In genomic region chr10:83076443-83076842, GRCh38 we compare ENCODE assay signal across 19 cellular contexts.
DNase-seq lines count a peak whose midpoint lies in the region; ATAC-seq, FAIRE-seq and TF ChIP-seq lines count a peak whose summit lies in the region.
"Had no signal": no experiment of that assay in that cellular context is flagged by ENCODE, and none has a peak within 500 bp of the region (broad histone marks: within the 10 kb centered on the region; RNA-seq: fewer than 3 reads in every experiment).

No MANE protein-coding gene starts in this region.

- H3K27me3 ChIP-seq in astrocyte (ENCODE audit: insufficient read depth, low read length): no peaks in the 10 kb centered on the region
- H3K27me3 ChIP-seq: BLaER1 had no signal

- DNase-seq in A172 (ENCODE audit: low spot score): peak; percentile 47
- peak; percentile 5 for DNase-seq in AG08395 (ENCODE audit: low spot score)
- peak; percentile 20 for DNase-seq in HT1080 (ENCODE audit: low read depth)
- DNase-seq in astrocyte (ENCODE audit: low read depth): peak; percentile 27
- DNase-seq in SIG-M5 (lab: John Stamatoyannopoulos, UW): no peak
- no peak for DNase-seq in GM19238 (ENCODE audit: insufficient read length, low spot score)
- DNase-seq: AML-193; Calu3; CD8-positive, alpha-beta memory T cell; DMS153; GOT3; H9; IMR-90; KBM-7 had no signal

- no peaks in the 10 kb centered on the region for H3K4me1 Mint-ChIP-seq in astrocyte (ENCODE audit: low read depth, unreplicated experiment)
- H3K4me1 Mint-ChIP-seq: CD8-positive, alpha-beta memory T cell had no signal

- no peak for FAIRE-seq in astrocyte (lab: Jason Lieb, UNC)
- FAIRE-seq: GM12878, GM18507 had no signal

- H2AFZ ChIP-seq in astrocyte (ENCODE audit: low read depth, low read length): no peak overlapping the region

- H3K27me3 Mint-ChIP-seq in astrocyte (ENCODE audit: low read depth, unreplicated experiment): no peaks in the 10 kb centered on the region
- H3K27me3 Mint-ChIP-seq: CD8-positive, alpha-beta memory T cell had no signal

- H3K36me3 Mint-ChIP-seq in astrocyte (ENCODE audit: low read depth, unreplicated experiment): no peaks in the 10 kb centered on the region
- H3K36me3 Mint-ChIP-seq: CD8-positive, alpha-beta memory T cell had no signal

- no peaks in the 10 kb centered on the region for H3K9me3 Mint-ChIP-seq in astrocyte (ENCODE audit: unreplicated experiment)

- no peaks in the 10 kb centered on the region for H3K9me3 ChIP-seq in astrocyte (ENCODE audit: insufficient read depth, low read depth, low read length)
- H3K9me3 ChIP-seq: BLaER1 had no signal

- no peak for TF ChIP-seq CTCF in astrocyte (IDR thresholded peaks at IDR 0.05; ENCODE audit: insufficient read depth, low read depth, low read length)

- H3K27ac Mint-ChIP-seq in astrocyte (ENCODE audit: unreplicated experiment): no peak overlapping the region
- H3K27ac Mint-ChIP-seq: CD8-positive, alpha-beta memory T cell had no signal

- H3K9ac ChIP-seq in astrocyte (ENCODE audit: low read length): no peak overlapping the region
- H3K9ac ChIP-seq: BLaER1 had no signal

- H3K4me1 ChIP-seq in astrocyte (ENCODE audit: insufficient read depth, low read length): peaks cover 5% of the 10 kb centered on the region
- H3K4me1 ChIP-seq: BLaER1 had no signal

- H3K4me2 ChIP-seq in astrocyte (ENCODE audit: low read length): no peak overlapping the region
- H3K4me2 ChIP-seq: BLaER1 had no signal

- no peak overlapping the region for H3K4me3 Mint-ChIP-seq in astrocyte (ENCODE audit: unreplicated experiment)
- H3K4me3 Mint-ChIP-seq: CD8-positive, alpha-beta memory T cell; H9 had no signal

- H3K36me3 ChIP-seq in astrocyte (ENCODE audit: insufficient read depth, low read length): no peaks in the 10 kb centered on the region
- H3K36me3 ChIP-seq: BLaER1 had no signal

- H3K4me3 ChIP-seq in astrocyte (ENCODE audit: insufficient read depth, low read depth, low read length): no peak overlapping the region
- H3K4me3 ChIP-seq: BLaER1, GM12878 had no signal

- H3K79me2 ChIP-seq in astrocyte (ENCODE audit: insufficient read depth, low read length): no peaks in the 10 kb centered on the region

- no peaks in the 10 kb centered on the region for H4K20me1 ChIP-seq in astrocyte (ENCODE audit: insufficient read depth, low read length)
- H4K20me1 ChIP-seq: BLaER1 had no signal

- ATAC-seq in GM19035 (IDR thresholded peaks at IDR 0.05; ENCODE audit: unreplicated experiment) (no peak), GM19324 (IDR thresholded peaks at IDR 0.05; ENCODE audit: low FRiP score, unreplicated experiment) (no peak)
- ATAC-seq: GM12878 had no signal

- no peak overlapping the region for H3K27ac ChIP-seq in astrocyte (ENCODE audit: low read depth, low read length)
- H3K27ac ChIP-seq: BLaER1 had no signal

Comparison
In these comparisons a context has a peak if more than half of its experiments do, and no peak if none do; other contexts are left out.
1. DNase-seq: peak in A172 (single experiment), AG08395 (single experiment), HT1080 (single experiment) and astrocyte (single experiment); none in SIG-M5 (single experiment) and GM19238 (single experiment).